In the genomic region with DNA sequence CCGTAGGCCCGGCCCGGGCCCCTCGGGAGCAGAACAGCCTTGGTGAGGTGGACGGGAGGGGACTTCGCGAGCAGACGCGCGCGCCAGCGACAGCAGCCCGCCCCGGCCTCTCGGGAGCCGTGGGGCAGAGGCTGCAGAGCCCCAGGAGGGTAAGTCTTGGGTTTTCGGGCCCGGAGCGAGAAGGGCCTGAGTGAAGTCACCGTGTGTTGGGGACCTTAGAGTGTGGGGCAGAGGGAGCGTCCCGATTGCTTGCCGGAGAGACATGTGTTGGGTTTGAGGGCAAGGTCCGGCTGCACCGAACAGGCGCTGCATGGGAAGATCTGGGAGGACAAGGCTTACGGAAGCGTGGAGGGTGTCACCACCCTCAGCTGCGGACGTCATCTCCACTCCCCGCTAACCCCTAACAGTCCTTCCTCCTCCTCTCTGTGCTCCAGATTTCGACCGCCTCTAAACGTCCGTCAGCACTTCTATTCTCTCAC, we compare ENCODE assay signal across 8 cellular contexts. TPM values are rescaled to one million over a fixed set of nuclear protein-coding genes. Genes with fewer than 3 reads are reported as not detected.
A peak's percentile ranks its signal among the peaks of the same experiment; 100 is the strongest.
DNase-seq lines count a peak whose midpoint lies in the region; ATAC-seq and TF ChIP-seq lines count a peak whose summit lies in the region.
"Not testable (repeated sequence)": the region's sequence is repeated elsewhere in the genome, so short reads cannot be mapped to it uniquely, and the experiment has no call there.

No MANE protein-coding gene starts in this region.

- not testable (repeated sequence) for TF ChIP-seq CTCF in A673 (conservative IDR thresholded peaks at IDR 0.05; ENCODE audit: low read depth, low read length); SK-N-SH (IDR thresholded peaks at IDR 0.05); lung (IDR thresholded peaks at IDR 0.05; ENCODE audit: control extremely low read depth, extremely low read depth)

- not testable (repeated sequence) for BruUV-seq in A673 (replicated peaks; lab: Mats Ljungman, UMichigan)

- H3K36me3 ChIP-seq in A673 (ENCODE audit: insufficient read depth, low read length, poor library complexity, severe bottlenecking); esophagus (ENCODE audit: control insufficient read depth in 2 of 2, insufficient read depth in 2 of 2, low read length in 1 of 2); lung (ENCODE audit: control insufficient read depth in 2 of 2, insufficient read depth in 2 of 2, low read length in 2 of 2): not testable (repeated sequence)
- H3K36me3 ChIP-seq in KOPT-K1 (ENCODE audit: insufficient read depth, low read length) (peaks cover 23% of the 10 kb centered on the region), SK-N-SH (replicated peaks in 1 of 2; ENCODE audit: control insufficient read depth in 1 of 2, insufficient read depth in 2 of 2, low read length in 1 of 2) (peaks cover 2 to 16% of the 10 kb centered on the region in 2 experiments)

- H3K9me2 ChIP-seq in SK-N-SH = not testable (repeated sequence)

- not testable (repeated sequence) for H3F3A ChIP-seq in SK-N-SH (replicated peaks; ENCODE audit: insufficient read depth)

- H3K9me3 ChIP-seq in A673 (ENCODE audit: low read depth, low read length, poor library complexity, severe bottlenecking); KOPT-K1 (ENCODE audit: insufficient read depth, low read length, poor library complexity, severe bottlenecking); SK-N-SH; esophagus (ENCODE audit: control insufficient read depth in 2 of 2, insufficient read depth in 1 of 2, low read depth in 1 of 2, low read length in 1 of 2); lung (ENCODE audit: control insufficient read depth in 2 of 2, insufficient read depth in 1 of 2, low read length in 1 of 2): not testable (repeated sequence)

- not testable (repeated sequence) for H2AFZ ChIP-seq in SK-N-SH (ENCODE audit: low read depth)

- peak overlapping the region; percentile 98 for H3K4me2 ChIP-seq in SK-N-SH

- 3% methylated on average over 19 of the region's 35 CpGs for WGBS in SK-N-SH (ENCODE audit: low lambda C conversion rate)
- WGBS in esophagus, 2 donors = 1 to 2% methylated on average over 27 to 35 of the region's 35 CpGs
- 0% methylated on average over 21 to 35 of the region's 35 CpGs for WGBS in lung, 2 donors

- ATAC-seq in GM18867 (IDR thresholded peaks at IDR 0.05; ENCODE audit: unreplicated experiment) (peak; percentile 14), lung (ENCODE audit: insufficient read depth, low FRiP score) (peak; percentile 23)

- H3K4me1 ChIP-seq in A673 (ENCODE audit: insufficient read depth, low read length, poor library complexity, severe bottlenecking); SK-N-SH (ENCODE audit: control insufficient read depth in 1 of 2, insufficient read depth in 2 of 2, low read depth in 1 of 2, low read length in 1 of 2); esophagus (ENCODE audit: control insufficient read depth in 2 of 2, insufficient read depth in 2 of 2, low read length in 1 of 2); lung (ENCODE audit: control insufficient read depth in 2 of 2, insufficient read depth in 2 of 2, low read length in 2 of 2): not testable (repeated sequence)

- peak overlapping the region; percentile 84 for H3K27ac ChIP-seq in A673 (ENCODE audit: low read depth, low read length, poor library complexity, severe bottlenecking)
- H3K27ac ChIP-seq in KOPT-K1 (ENCODE audit: low read depth, low read length, poor library complexity, severe bottlenecking) = peak overlapping the region; percentile 70
- peak overlapping the region; percentile 63 to 91; a peak in 3 of 4 replicates for H3K27ac ChIP-seq in SK-N-SH (ENCODE audit: low read depth in 2 of 2, low read length in 1 of 2)
- peak overlapping the region; percentile 79 to 83 for H3K27ac ChIP-seq in esophagus (ENCODE audit: low read depth in 2 of 2, low read length in 1 of 2)
- peak overlapping the region; percentile 78 to 83 for H3K27ac ChIP-seq in lung (ENCODE audit: low read depth in 1 of 2, low read length in 1 of 2)

- DNase-seq in A673 (ENCODE audit: low spot score) (peak; percentile 31), SK-N-SH (peak; percentile 49), lung (ENCODE audit: low spot score) (peak; percentile 56)
- peak; percentile 78 for DNase-seq in activated effector memory CD4-positive, alpha-beta T cell treated with anti-CD3 and anti-CD28 coated beads, Interleukin-2, amount 50 U/mL, for 16 hours
- peak; percentile 7 to 20 (median 7) for DNase-seq in stimulated activated CD4-positive, alpha-beta T cell treated with anti-CD3 and anti-CD28 coated beads, Interleukin-12 subunit alpha, Interleukin-12 subunit beta, amount 100 ng/mL, for 48 hours (ENCODE audit: low read depth in 2 of 3, low spot score in 1 of 3)

- H3K4me3 ChIP-seq in A673 (ENCODE audit: low read depth, low read length, poor library complexity, severe bottlenecking) (peak overlapping the region; percentile 67), SK-N-SH (ENCODE audit: low read depth in 2 of 2, low read length in 1 of 2) (peak overlapping the region; percentile 87), esophagus (ENCODE audit: low read depth in 1 of 2, low read length in 2 of 2) (peak overlapping the region; percentile 73 to 83), lung (peak overlapping the region; percentile 83)

- peak overlapping the region; percentile 91 for H3K9ac ChIP-seq in SK-N-SH

- H3K79me2 ChIP-seq in SK-N-SH (ENCODE audit: insufficient read depth) = peaks cover 40% of the 10 kb centered on the region

- not testable (repeated sequence) for TF ChIP-seq EP300 in SK-N-SH (IDR thresholded peaks at IDR 0.05; ENCODE audit: borderline replicate concordance in 1 of 2, low read depth in 1 of 2, low read length in 1 of 2)

- not testable (repeated sequence) for H4K20me1 ChIP-seq in SK-N-SH (ENCODE audit: insufficient read depth)

- not testable (repeated sequence) for H3K27me3 ChIP-seq in A673 (replicated peaks; ENCODE audit: insufficient read depth, low read depth, low read length, poor library complexity); SK-N-SH (ENCODE audit: insufficient read depth); esophagus (ENCODE audit: control insufficient read depth in 1 of 2, insufficient read depth in 2 of 2, low read length in 2 of 2); lung (ENCODE audit: control insufficient read depth, insufficient read depth)

- CTCF ChIA-PET in A673 (lab: Charles Lee); SK-N-SH (lab: Yijun Ruan, JAX): not testable (repeated sequence)

- POLR2A ChIA-PET in A673 (lab: Charles Lee; ENCODE audit: low non-redundant PET); SK-N-SH (lab: Yijun Ruan, JAX): not testable (repeated sequence)

- intact Hi-C loops in A673 (cut with micrococcal nuclease; ENCODE audit: unreplicated experiment) = not testable (repeated sequence)

- TF ChIP-seq RAD21 in SK-N-SH (IDR thresholded peaks at IDR 0.05; ENCODE audit: low read length) = not testable (repeated sequence)

TF ChIP-seq in SK-N-SH, 30 proteins besides CTCF, POLR2A, EP300 and RAD21:
- TF ChIP-seq MXI1 (IDR thresholded peaks at IDR 0.05; ENCODE audit: low read depth, low read length) (peak; percentile 84), SIN3A (IDR thresholded peaks at IDR 0.05; ENCODE audit: borderline replicate concordance, low read depth, low read length) (0 out of 2 replicates have a peak, but pooled peaks have one; percentile 51)
- TF ChIP-seq, protein P1, sequence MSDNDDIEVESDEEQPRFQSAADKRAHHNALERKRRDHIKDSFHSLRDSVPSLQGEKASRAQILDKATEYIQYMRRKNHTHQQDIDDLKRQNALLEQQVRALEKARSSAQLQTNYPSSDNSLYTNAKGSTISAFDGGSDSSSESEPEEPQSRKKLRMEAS (IDR thresholded peaks at IDR 0.05; ENCODE audit: low read depth) = peak; percentile 59
TF ChIP-seq in SK-N-SH: peak in this region for 3; not testable (repeated sequence) for 27.

RNA-seq across cellular contexts. Expression of a gene that starts 45.1 kb away (rescaled TPM):
- total RNA-seq in A673 (2021) (54.6 and 56.6 TPM in 2 replicates), lung (10 to 100 TPM; 15.4 to 38.0 TPM)
- polyA plus RNA-seq in SK-N-SH (2012; rRNA removed) (8.3 and 14.0 TPM in 2 replicates), esophagus (10 to 100 TPM; 10.2 to 10.8 TPM), lung (10 to 100 TPM; 14.5 to 17.7 TPM)
- polyA plus RNA-seq in SK-N-SH (2012; cell fraction: cytosol; rRNA removed) = 13.7 and 16.4 TPM in 2 replicates
- polyA plus RNA-seq in SK-N-SH (2012; cell fraction: nucleus; rRNA removed) = 36.6 and 39.8 TPM in 2 replicates

RNA-seq across cellular contexts. Expression of a gene that starts 51.8 kb away (rescaled TPM):
- 2.6 TPM in 2 replicates for total RNA-seq in A673 (2021)
- 1.4 and 1.8 TPM in 2 replicates for polyA plus RNA-seq in SK-N-SH (2012; rRNA removed)
- polyA plus RNA-seq in SK-N-SH (2012; cell fraction: cytosol; rRNA removed) = 1.4 and 1.7 TPM in 2 replicates
- 1.6 and 3.4 TPM in 2 replicates for polyA plus RNA-seq in SK-N-SH (2012; cell fraction: nucleus; rRNA removed)
- 1 to 10 TPM in 1 of 2 donors, under 1 TPM in 1; 0.89 to 1.9 TPM for polyA plus RNA-seq in esophagus
- total RNA-seq in lung = 10 to 100 TPM in 1 of 2 donors, 1 to 10 TPM in 1; 2.1 to 10.1 TPM
- polyA plus RNA-seq in lung = 1 to 10 TPM in 1 of 2 donors, under 1 TPM in 1; 0.90 to 1.1 TPM

Comparison
In these comparisons a context has a peak if more than half of its experiments do, and no peak if none do; other contexts are left out.
1. Peak in every context shown above with its lines: DNase-seq, ATAC-seq, H3K4me3 ChIP-seq and H3K27ac ChIP-seq.
2. DNase-seq: peak in every context shown above with its lines; median percentile 78 in activated effector memory CD4-positive, alpha-beta T cell treated with anti-CD3 and anti-CD28 coated beads, Interleukin-2, amount 50 U/mL, for 16 hours; 56 in lung; 49 in SK-N-SH; 31 in A673; 7 in stimulated activated CD4-positive, alpha-beta T cell treated with anti-CD3 and anti-CD28 coated beads, Interleukin-12 subunit alpha, Interleukin-12 subunit beta, amount 100 ng/mL, for 48 hours.